Comparison of ENCODE assay signal across 9 cellular contexts in genomic region chr1:150065184-150065871, GRCh38. TPM values are rescaled to one million over a fixed set of nuclear protein-coding genes. Genes with fewer than 3 reads are reported as not detected.
DNase-seq lines count a peak whose midpoint lies in the region; ATAC-seq and TF ChIP-seq lines count a peak whose summit lies in the region.
"Had no signal": no experiment of that assay in that cellular context is flagged by ENCODE, and none has a peak within 500 bp of the region (broad histone marks: within the 10 kb centered on the region; RNA-seq: fewer than 3 reads in every experiment).

No MANE protein-coding gene starts in this region.

- no peaks in the 10 kb centered on the region for H3K9me3 Mint-ChIP-seq in activated CD8-positive, alpha-beta T cell treated with anti-CD3 and anti-CD28 coated beads, Interleukin-2, amount 10 ng/mL, durations not matched to agents 7 days and 5 days (ENCODE audit: insufficient read depth)

- no peak for TF ChIP-seq CTCF in 22Rv1 (IDR thresholded peaks at IDR 0.05)

- no peak for ATAC-seq in activated CD8-positive, alpha-beta T cell treated with anti-CD3 and anti-CD28 coated beads, Interleukin-2, amount 10 ng/mL, durations not matched to agents 7 days and 5 days
- no peak for ATAC-seq in HG02885 (IDR thresholded peaks at IDR 0.05; ENCODE audit: poor library complexity, unreplicated experiment)
- ATAC-seq: T-helper 17 cell had no signal

- CTCF ChIA-PET in activated CD8-positive, alpha-beta T cell treated with anti-CD3 and anti-CD28 coated beads, Interleukin-2, amount 10 ng/mL, durations not matched to agents 7 days and 5 days (lab: Charles Lee): interaction anchor here (1.4 to 2.7 kb wide), 5 partner anchors 11 to 122 kb away, joined by 4 to 12 read pairs (median 6); no protein-coding TSS in a partner anchor

- no peak overlapping the region for H3K27ac Mint-ChIP-seq in activated CD8-positive, alpha-beta T cell treated with anti-CD3 and anti-CD28 coated beads, Interleukin-2, amount 10 ng/mL, durations not matched to agents 7 days and 5 days

- peaks cover 18% of the 10 kb centered on the region for H3K36me3 Mint-ChIP-seq in activated CD8-positive, alpha-beta T cell treated with anti-CD3 and anti-CD28 coated beads, Interleukin-2, amount 10 ng/mL, durations not matched to agents 7 days and 5 days (ENCODE audit: low read depth)

- POLR2A ChIA-PET in activated CD8-positive, alpha-beta T cell treated with anti-CD3 and anti-CD28 coated beads, Interleukin-2, amount 10 ng/mL, durations not matched to agents 7 days and 5 days (lab: Charles Lee): interaction anchor here (0.6 to 2.7 kb wide), 3 partner anchors 55 to 487 kb away, joined by 3 to 21 read pairs (median 3); partner anchors contain the start of gene OTUD7B

- peak overlapping the region; percentile 20; the same call in 1 of the 2 replicates for H3K27ac ChIP-seq in 22Rv1

- peaks cover 38% of the 10 kb centered on the region for H3K4me1 Mint-ChIP-seq in activated CD8-positive, alpha-beta T cell treated with anti-CD3 and anti-CD28 coated beads, Interleukin-2, amount 10 ng/mL, durations not matched to agents 7 days and 5 days (ENCODE audit: low read depth)

- no peaks in the 10 kb centered on the region for H3K27me3 Mint-ChIP-seq in activated CD8-positive, alpha-beta T cell treated with anti-CD3 and anti-CD28 coated beads, Interleukin-2, amount 10 ng/mL, durations not matched to agents 7 days and 5 days (ENCODE audit: low read depth)
- H3K27me3 Mint-ChIP-seq: T-helper 17 cell had no signal

- peak overlapping the region; percentile 30 for H3K4me3 Mint-ChIP-seq in activated CD8-positive, alpha-beta T cell treated with anti-CD3 and anti-CD28 coated beads, Interleukin-2, amount 10 ng/mL, durations not matched to agents 7 days and 5 days
- H3K4me3 Mint-ChIP-seq: T-helper 17 cell had no signal

- DNase-seq in EL (peak; percentile 51), kidney tubule cell (ENCODE audit: low spot score) (peak; percentile 33), cortex of kidney (lab: John Stamatoyannopoulos, UW) (no peak), NCI-H1417 treated with DMSO at 0.1 percent for 48 hours (lab: John Stamatoyannopoulos, UW) (no peak)
- DNase-seq in activated CD8-positive, alpha-beta T cell treated with anti-CD3 and anti-CD28 coated beads, Interleukin-2, amount 10 ng/mL, durations not matched to agents 7 days and 5 days: no peak
- no peak for DNase-seq in stimulated activated CD8-positive, alpha-beta memory T cell treated with anti-CD3 and anti-CD28 coated beads, Interleukin-4, amount 100 ng/mL, for 48 hours
- DNase-seq: T-helper 17 cell had no signal

RNA-seq across cellular contexts. Expression of gene VPS45, which starts 2.2 kb away (rescaled TPM):
- total RNA-seq in activated CD8-positive, alpha-beta T cell treated with anti-CD3 and anti-CD28 coated beads, Interleukin-2, amount 10 ng/mL, durations not matched to agents 7 days and 5 days: 10 to 100 TPM; 36.1 to 40.0 TPM

RNA-seq across cellular contexts. Expression of gene OTUD7B, which starts 54.8 kb away (rescaled TPM):
- 10 to 100 TPM; 10.3 to 12.1 TPM for total RNA-seq in activated CD8-positive, alpha-beta T cell treated with anti-CD3 and anti-CD28 coated beads, Interleukin-2, amount 10 ng/mL, durations not matched to agents 7 days and 5 days

Comparison
In these comparisons a context has a peak if more than half of its experiments do, and no peak if none do; other contexts are left out.
1. DNase-seq: peak in EL (single experiment) and kidney tubule cell (single experiment); none in activated CD8-positive, alpha-beta T cell treated with anti-CD3 and anti-CD28 coated beads, Interleukin-2, amount 10 ng/mL, durations not matched to agents 7 days and 5 days (single experiment), cortex of kidney (single experiment), NCI-H1417 treated with DMSO at 0.1 percent for 48 hours (single experiment) and stimulated activated CD8-positive, alpha-beta memory T cell treated with anti-CD3 and anti-CD28 coated beads, Interleukin-4, amount 100 ng/mL, for 48 hours (single experiment).